ENCODE assay signal across 1 cellular context in the genomic region with DNA sequence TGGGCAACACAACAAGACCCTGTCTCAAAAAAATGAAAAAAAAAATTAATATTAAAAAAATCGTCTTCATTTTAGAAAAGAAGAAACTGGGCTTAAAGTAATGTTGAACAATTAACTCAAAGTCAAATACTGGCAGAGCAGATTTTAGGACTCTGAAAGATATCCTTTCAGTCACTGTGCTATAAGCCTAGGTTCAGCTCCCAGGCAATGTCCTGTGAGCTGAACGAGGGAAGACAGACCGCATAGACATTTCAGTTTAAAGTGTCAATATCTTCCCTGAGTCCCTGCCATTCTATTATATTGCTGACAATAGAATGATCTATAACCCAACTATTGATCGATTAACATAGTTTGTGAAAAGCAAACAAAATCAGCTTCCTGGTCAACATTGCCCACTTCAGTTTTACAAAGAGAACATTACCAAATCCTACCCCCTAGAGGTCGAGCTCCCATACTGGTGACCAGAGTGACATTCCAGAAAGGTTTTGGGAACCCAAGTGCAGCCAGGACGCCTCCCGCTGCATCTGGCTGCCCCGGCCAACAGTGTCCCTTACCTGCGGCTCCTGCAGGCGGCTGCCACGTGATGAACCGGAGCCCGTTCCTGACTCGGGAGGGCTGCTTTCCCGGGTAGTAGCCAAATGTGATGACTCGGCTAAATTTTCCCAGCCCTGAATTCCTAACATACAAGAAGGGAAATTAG.
TF ChIP-seq lines count a peak whose summit lies in the region.

No MANE protein-coding gene starts in this region.

TF ChIP-seq in WTC11, 78 proteins besides CTCF, POLR2A, EP300 and RAD21 (continued from another document):
- TF ChIP-seq, protein P1, sequence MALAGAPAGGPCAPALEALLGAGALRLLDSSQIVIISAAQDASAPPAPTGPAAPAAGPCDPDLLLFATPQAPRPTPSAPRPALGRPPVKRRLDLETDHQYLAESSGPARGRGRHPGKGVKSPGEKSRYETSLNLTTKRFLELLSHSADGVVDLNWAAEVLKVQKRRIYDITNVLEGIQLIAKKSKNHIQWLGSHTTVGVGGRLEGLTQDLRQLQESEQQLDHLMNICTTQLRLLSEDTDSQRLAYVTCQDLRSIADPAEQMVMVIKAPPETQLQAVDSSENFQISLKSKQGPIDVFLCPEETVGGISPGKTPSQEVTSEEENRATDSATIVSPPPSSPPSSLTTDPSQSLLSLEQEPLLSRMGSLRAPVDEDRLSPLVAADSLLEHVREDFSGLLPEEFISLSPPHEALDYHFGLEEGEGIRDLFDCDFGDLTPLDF (CRISPR knock-in tag; IDR thresholded peaks at IDR 0.05) = no peak
- TF ChIP-seq SP1 (CRISPR knock-in tag; conservative IDR thresholded peaks at IDR 0.05) = no peak; the same call in 1 of the 2 replicates
- no peak for TF ChIP-seq ZNF512 (CRISPR knock-in tag; IDR thresholded peaks at IDR 0.05; ENCODE audit: borderline replicate concordance)
- TF ChIP-seq PRDM15 (CRISPR knock-in tag; IDR thresholded peaks at IDR 0.05) = no peak
- TF ChIP-seq ZBTB21 (CRISPR knock-in tag; IDR thresholded peaks at IDR 0.05; ENCODE audit: borderline replicate concordance) = no peak
- TF ChIP-seq, protein P2, sequence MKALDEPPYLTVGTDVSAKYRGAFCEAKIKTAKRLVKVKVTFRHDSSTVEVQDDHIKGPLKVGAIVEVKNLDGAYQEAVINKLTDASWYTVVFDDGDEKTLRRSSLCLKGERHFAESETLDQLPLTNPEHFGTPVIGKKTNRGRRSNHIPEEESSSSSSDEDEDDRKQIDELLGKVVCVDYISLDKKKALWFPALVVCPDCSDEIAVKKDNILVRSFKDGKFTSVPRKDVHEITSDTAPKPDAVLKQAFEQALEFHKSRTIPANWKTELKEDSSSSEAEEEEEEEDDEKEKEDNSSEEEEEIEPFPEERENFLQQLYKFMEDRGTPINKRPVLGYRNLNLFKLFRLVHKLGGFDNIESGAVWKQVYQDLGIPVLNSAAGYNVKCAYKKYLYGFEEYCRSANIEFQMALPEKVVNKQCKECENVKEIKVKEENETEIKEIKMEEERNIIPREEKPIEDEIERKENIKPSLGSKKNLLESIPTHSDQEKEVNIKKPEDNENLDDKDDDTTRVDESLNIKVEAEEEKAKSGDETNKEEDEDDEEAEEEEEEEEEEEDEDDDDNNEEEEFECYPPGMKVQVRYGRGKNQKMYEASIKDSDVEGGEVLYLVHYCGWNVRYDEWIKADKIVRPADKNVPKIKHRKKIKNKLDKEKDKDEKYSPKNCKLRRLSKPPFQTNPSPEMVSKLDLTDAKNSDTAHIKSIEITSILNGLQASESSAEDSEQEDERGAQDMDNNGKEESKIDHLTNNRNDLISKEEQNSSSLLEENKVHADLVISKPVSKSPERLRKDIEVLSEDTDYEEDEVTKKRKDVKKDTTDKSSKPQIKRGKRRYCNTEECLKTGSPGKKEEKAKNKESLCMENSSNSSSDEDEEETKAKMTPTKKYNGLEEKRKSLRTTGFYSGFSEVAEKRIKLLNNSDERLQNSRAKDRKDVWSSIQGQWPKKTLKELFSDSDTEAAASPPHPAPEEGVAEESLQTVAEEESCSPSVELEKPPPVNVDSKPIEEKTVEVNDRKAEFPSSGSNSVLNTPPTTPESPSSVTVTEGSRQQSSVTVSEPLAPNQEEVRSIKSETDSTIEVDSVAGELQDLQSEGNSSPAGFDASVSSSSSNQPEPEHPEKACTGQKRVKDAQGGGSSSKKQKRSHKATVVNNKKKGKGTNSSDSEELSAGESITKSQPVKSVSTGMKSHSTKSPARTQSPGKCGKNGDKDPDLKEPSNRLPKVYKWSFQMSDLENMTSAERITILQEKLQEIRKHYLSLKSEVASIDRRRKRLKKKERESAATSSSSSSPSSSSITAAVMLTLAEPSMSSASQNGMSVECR (CRISPR knock-in tag; IDR thresholded peaks at IDR 0.05; ENCODE audit: borderline replicate concordance) = no peak
- peak; percentile 88 for TF ChIP-seq USF2 (CRISPR knock-in tag; IDR thresholded peaks at IDR 0.05)
- no peak for TF ChIP-seq SMAD4 (CRISPR knock-in tag; IDR thresholded peaks at IDR 0.05)
- TF ChIP-seq ZNF138 (CRISPR knock-in tag; conservative IDR thresholded peaks at IDR 0.05) = no peak
- no peak for TF ChIP-seq CREM (CRISPR knock-in tag; IDR thresholded peaks at IDR 0.05)
